ENCODE assay signal across 35 cellular contexts in the genomic region with DNA sequence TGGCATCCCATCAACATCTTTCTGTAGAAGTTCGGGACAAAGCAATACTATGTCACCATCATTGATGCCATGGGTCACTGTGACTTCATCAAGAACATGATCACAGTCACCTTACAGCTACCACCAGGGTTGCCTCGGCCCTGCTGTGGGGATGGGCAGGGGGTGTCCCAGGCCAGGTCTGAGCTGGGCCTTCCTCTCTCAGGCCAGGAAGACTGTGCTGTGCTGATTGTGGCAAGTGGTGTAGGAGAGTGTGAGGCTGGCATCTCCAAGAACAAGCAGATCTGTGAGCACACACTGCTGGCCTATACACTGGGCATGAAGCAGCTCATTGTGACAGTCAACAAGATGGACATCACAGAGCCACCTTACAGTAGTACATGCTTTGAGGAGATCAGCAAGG.
"Had no signal": no experiment of that assay in that cellular context is flagged by ENCODE, and none has a peak within 500 bp of the region (broad histone marks: within the 10 kb centered on the region; RNA-seq: fewer than 3 reads in every experiment).

No MANE protein-coding gene starts in this region.

- H3K9ac ChIP-seq: KMS-11 had no signal

- H3K4me2 ChIP-seq: KMS-11 had no signal

- H3K9me3 ChIP-seq: MG63 had no signal

- H3K36me3 ChIP-seq: MG63 had no signal

- H3K27me3 ChIP-seq: MG63 had no signal

- H3K4me3 ChIP-seq: MG63 had no signal

- H3K27ac ChIP-seq: KMS-11 had no signal

- DNase-seq: Karpas-422, Kasumi-1, KBM-7, KG1, MG63, MM.1S, MV-4-11, NCI-H1048, NCI-H1092, NCI-H1092 treated with DMSO at 0.1 percent for 48 hours, NCI-H1105, NCI-H1105 treated with DMSO at 0.1 percent for 48 hours, NCI-H1417, NCI-H1417 treated with DMSO at 0.1 percent for 48 hours, NCI-H1436, NCI-H1436 treated with DMSO at 0.1 percent for 48 hours, NCI-H146, NCI-H1694, NCI-H1694 treated with DMSO at 0.1 percent for 48 hours, NCI-H187, NCI-H187 treated with DMSO at 0.1 percent for 48 hours, NCI-H1930, NCI-H2029, NCI-H2029 treated with DMSO at 0.1 percent for 48 hours, NCI-H2081, NCI-H2081 treated with DMSO at 0.1 percent for 48 hours, NCI-H2107, NCI-H2171, NCI-H2171 treated with DMSO at 0.1 percent for 48 hours, NCI-H2227 treated with DMSO at 0.1 percent for 48 hours, NCI-H226, NCI-H345, NCI-H446, NCI-H446 treated with DMSO at 0.1 percent for 48 hours had no signal
